2 cellular contexts compared by ENCODE assay signal in genomic region chr7:138618506-138618905, GRCh38.
TF ChIP-seq lines count a peak whose summit lies in the region.

No MANE protein-coding gene starts in this region.

TF ChIP-seq in HepG2, 621 proteins besides CTCF, POLR2A, EP300 and RAD21 (continued from another document):
- TF ChIP-seq ZNF710 (CRISPR knock-in tag; IDR thresholded peaks at IDR 0.05; ENCODE audit: borderline replicate concordance) (no peak), ZC3H4 (CRISPR knock-in tag; IDR thresholded peaks at IDR 0.05; ENCODE audit: borderline replicate concordance) (no peak), ZNF678 (CRISPR knock-in tag; IDR thresholded peaks at IDR 0.05) (no peak), ZFAT (CRISPR knock-in tag; conservative IDR thresholded peaks at IDR 0.05) (no peak), RXRB (CRISPR knock-in tag; IDR thresholded peaks at IDR 0.05; ENCODE audit: borderline replicate concordance) (no peak), ZNF512 (CRISPR knock-in tag; IDR thresholded peaks at IDR 0.05) (0 out of 2 replicates have a peak, but pooled peaks have one; percentile 68), KMT2B (CRISPR knock-in tag; IDR thresholded peaks at IDR 0.05) (no peak)

TF ChIP-seq in H1, 55 proteins besides CTCF, POLR2A, EP300 and RAD21 (continued from another document):
- TF ChIP-seq CBX5 (IDR thresholded peaks at IDR 0.05; ENCODE audit: low read depth, low read length) (no peak), GABPA (IDR thresholded peaks at IDR 0.05; ENCODE audit: borderline replicate concordance, insufficient read depth, low read length) (no peak), CHD7 (IDR thresholded peaks at IDR 0.05; ENCODE audit: insufficient replicate concordance, low read length) (no peak), GTF2F1 (IDR thresholded peaks at IDR 0.05; ENCODE audit: borderline replicate concordance, low read depth, low read length) (no peak), SRF (IDR thresholded peaks at IDR 0.05; ENCODE audit: low read depth, low read length) (no peak), HDAC6 (IDR thresholded peaks at IDR 0.05; ENCODE audit: low read depth, low read length) (no peak), ASH2L (IDR thresholded peaks at IDR 0.05; ENCODE audit: low read length) (no peak), ATF3 (IDR thresholded peaks at IDR 0.05; ENCODE audit: insufficient read depth, low read depth, low read length) (no peak)
